ENCODE assay signal across 9 cellular contexts in genomic region chr7:141220263-141220662, GRCh38.
A peak's percentile ranks its signal among the peaks of the same experiment; 100 is the strongest.
DNase-seq lines count a peak whose midpoint lies in the region; ATAC-seq and TF ChIP-seq lines count a peak whose summit lies in the region.
"Had no signal": no experiment of that assay in that cellular context is flagged by ENCODE, and none has a peak within 500 bp of the region (broad histone marks: within the 10 kb centered on the region; RNA-seq: fewer than 3 reads in every experiment).

No MANE protein-coding gene starts in this region.

- WGBS in esophagus squamous epithelium, 2 donors, result 55 to 64% methylated on average over 4 of the region's 4 CpGs

- no peak for TF ChIP-seq CTCF in esophagus squamous epithelium (IDR thresholded peaks at IDR 0.05)

- no peak overlapping the region for H3K27ac ChIP-seq in esophagus squamous epithelium

- intact Hi-C loops in cardiac septum (cut with DNase I) (no loop called here), esophagus squamous epithelium (cut with DNase I) (no loop called here)

- ATAC-seq in GM21529 (IDR thresholded peaks at IDR 0.05; ENCODE audit: unreplicated experiment), result no peak

- no peaks in the 10 kb centered on the region for H3K27me3 ChIP-seq in esophagus squamous epithelium

- DNase-seq in COR-L47 (lab: John Stamatoyannopoulos, UW), result peak; percentile 70
- DNase-seq in HCEC 1CT, result peak; percentile 9
- DNase-seq in NCI-H460 (ENCODE audit: extremely low read depth, low read depth), result peak; percentile 20
- peak; percentile 10 to 15 for DNase-seq in erythroblast (lab: John Stamatoyannopoulos, UW)
- no peak for DNase-seq in DMS79 (lab: John Stamatoyannopoulos, UW)
- DNase-seq in cardiac septum (ENCODE audit: low spot score), result no peak
- DNase-seq in esophagus squamous epithelium (lab: John Stamatoyannopoulos, UW), result no peak
- DNase-seq: activated B cell treated with CpG ODN at 0.5 μM for 24 hours had no signal

- H3K4me1 ChIP-seq in esophagus squamous epithelium, result no peaks in the 10 kb centered on the region

- H3K36me3 ChIP-seq in esophagus squamous epithelium, result no peaks in the 10 kb centered on the region

- TF ChIP-seq POLR2A in erythroblast (IDR thresholded peaks at IDR 0.05; ENCODE audit: low read length) (no peak), esophagus squamous epithelium (IDR thresholded peaks at IDR 0.05) (no peak)

- no peak overlapping the region for H3K4me3 ChIP-seq in esophagus squamous epithelium

- H3K9me3 ChIP-seq in esophagus squamous epithelium, result no peaks in the 10 kb centered on the region

Comparison
In these comparisons a context has a peak if more than half of its experiments do, and no peak if none do; other contexts are left out.
1. DNase-seq: peak in COR-L47 (single experiment), HCEC 1CT (single experiment), NCI-H460 (single experiment) and erythroblast (2 of 2); none in DMS79 (single experiment), cardiac septum (single experiment) and esophagus squamous epithelium (single experiment).